In the genomic region with DNA sequence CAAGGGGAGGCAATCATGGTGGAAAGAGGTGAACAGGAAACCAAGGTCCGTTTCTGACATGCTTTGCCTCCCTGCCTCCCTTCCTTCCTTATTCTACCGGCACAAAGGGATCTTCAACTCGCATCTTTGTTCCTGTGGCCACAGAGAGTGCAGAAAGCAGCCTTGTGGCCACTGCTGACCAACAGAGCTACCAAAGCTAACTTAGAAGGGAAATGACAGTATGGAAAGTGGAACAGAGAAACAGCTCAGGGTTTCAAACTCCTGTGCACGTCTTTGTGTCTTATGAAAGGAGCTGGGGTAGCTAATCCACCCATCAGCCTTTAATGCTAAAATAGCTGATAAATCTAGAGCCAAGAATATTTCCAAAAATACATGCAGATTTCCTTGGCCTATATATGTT, we compare ENCODE assay signal across 24 cellular contexts.
DNase-seq lines count a peak whose midpoint lies in the region; ATAC-seq and TF ChIP-seq lines count a peak whose summit lies in the region.
"Had no signal": no experiment of that assay in that cellular context is flagged by ENCODE, and none has a peak within 500 bp of the region (broad histone marks: within the 10 kb centered on the region; RNA-seq: fewer than 3 reads in every experiment).

No MANE protein-coding gene starts in this region.

- H2BK5ac ChIP-seq in IMR-90 (ENCODE audit: low read depth, low read length, poor library complexity, severe bottlenecking) (no peak overlapping the region), neuronal stem cell (ENCODE audit: low read length) (no peak overlapping the region)

- ATAC-seq in GM19025 (IDR thresholded peaks at IDR 0.05; ENCODE audit: low read depth, unreplicated experiment) (peak; percentile 57), HG02798 (IDR thresholded peaks at IDR 0.05; ENCODE audit: poor library complexity, unreplicated experiment) (peak; percentile 59), IMR-90 (ENCODE audit: low read depth) (no peak)
- ATAC-seq: activated CD8-positive, alpha-beta T cell treated with anti-CD3 and anti-CD28 coated beads for 36 hours; Right ventricle myocardium inferior; upper lobe of right lung had no signal

- H2AK9ac ChIP-seq in IMR-90 (replicated peaks; ENCODE audit: low read depth, low read length, poor library complexity), result no peak overlapping the region

- H2AK5ac ChIP-seq in IMR-90 (ENCODE audit: low read depth, low read length) (no peak overlapping the region), neuronal stem cell (ENCODE audit: low read depth, low read length) (no peak overlapping the region)

- H2BK12ac ChIP-seq in neuronal stem cell (ENCODE audit: low read length), result no peak overlapping the region

- no peaks in the 10 kb centered on the region for H4K20me1 ChIP-seq in IMR-90 (ENCODE audit: insufficient read depth, low read length)

- H3K4me1 ChIP-seq in IMR-90 (ENCODE audit: control insufficient read depth, insufficient read depth, low read length) (no peaks in the 10 kb centered on the region), neuronal stem cell (ENCODE audit: control insufficient read depth in 2 of 2, insufficient read depth in 1 of 2, low read depth in 1 of 2, low read length in 2 of 2) (peaks cover 0 to 2% of the 10 kb centered on the region in 2 donors)
- H3K4me1 ChIP-seq: right atrium auricular region, stomach, upper lobe of right lung had no signal

- no peak for DNase-seq in IMR-90
- DNase-seq in neuronal stem cell (ENCODE audit: low spot score), result no peak
- no peak for DNase-seq in NCI-H128 (lab: John Stamatoyannopoulos, UW; ENCODE audit: unreplicated experiment)
- no peak for DNase-seq in NAMALWA (ENCODE audit: low spot score)
- no peak for DNase-seq in ureter (ENCODE audit: low spot score)
- DNase-seq: activated CD8-positive, alpha-beta T cell treated with anti-CD3 and anti-CD28 coated beads for 36 hours; activated naive CD4-positive, alpha-beta T cell treated with anti-CD3 and anti-CD28 coated beads, Interleukin-2, amount 10 ng/mL, durations not matched to agents 7 days and 5 days; activated T-cell treated with anti-CD3 and anti-CD28 coated beads, Interleukin-2, amount 50 U/mL, for 24 hours; AML-193; aorta; cerebellar nuclear complex; DMS79; erythroblast; HCEC 1CT; kidney glomerular epithelial cell; NCI-H146; NCI-H524 treated with DMSO at 0.1 percent for 48 hours; occipital lobe; stomach; upper lobe of right lung had no signal

- in situ Hi-C loops in IMR-90 (cut with MboI; ENCODE audit: low sequenced_read_pairs), result loop anchor here (10.0 kb wide), 1 partner anchor 152 kb away; no protein-coding TSS in a partner anchor

- no CpG with 5 or more reads among the region's 4 CpGs for WGBS in IMR-90 (ENCODE audit: extremely low coverage in 2 of 2, insufficient read length in 1 of 2), 2 experiments
- WGBS in neuronal stem cell (ENCODE audit: extremely low coverage in 2 of 2, insufficient read length in 2 of 2, insufficient replicate concordance in 1 of 2), 2 donors, result no CpG with 5 or more reads among the region's 4 CpGs

- POLR2A ChIA-PET in IMR-90 (lab: Charles Lee; ENCODE audit: unreplicated experiment), result no interaction called here

- CTCF ChIA-PET in IMR-90 (lab: Yijun Ruan, JAX), result no interaction called here

- intact Hi-C loops in IMR-90 (cut with micrococcal nuclease), result loop anchor here (10.0 kb wide), 1 partner anchor 402 kb away; no protein-coding TSS in a partner anchor

- no peak overlapping the region for H4K5ac ChIP-seq in IMR-90 (ENCODE audit: low read depth, low read length)

- 0 out of 2 replicates have a peak overlapping the region, but pooled peaks have one; percentile 29 for H2BK20ac ChIP-seq in IMR-90 (ENCODE audit: low read depth, low read length)

- no peak for TF ChIP-seq CTCF in IMR-90 (conservative IDR thresholded peaks at IDR 0.05; ENCODE audit: low read depth, low read length)

- H3K27ac ChIP-seq in IMR-90 (ENCODE audit: insufficient read depth, low read length) (no peak overlapping the region), neuronal stem cell (replicated peaks; ENCODE audit: low read length) (no peak overlapping the region)
- H3K27ac ChIP-seq: right atrium auricular region, stomach, upper lobe of right lung had no signal

- H3K9me1 ChIP-seq in IMR-90 (ENCODE audit: insufficient read depth, low read length), result peaks cover 3% of the 10 kb centered on the region; the same call in 1 of the 2 replicates

- H2BK15ac ChIP-seq in IMR-90 (ENCODE audit: low read depth, low read length), result no peak overlapping the region
- no peak overlapping the region for H2BK15ac ChIP-seq in neuronal stem cell (ENCODE audit: low read length)

- H3K4me3 ChIP-seq in IMR-90 (ENCODE audit: insufficient read depth, low read depth, low read length) (no peak overlapping the region), neuronal stem cell (ENCODE audit: low read length in 2 of 2) (no peak overlapping the region)
- H3K4me3 ChIP-seq: right atrium auricular region, stomach, upper lobe of right lung had no signal

- H3K4ac ChIP-seq in IMR-90 (ENCODE audit: low read depth, low read length) (no peak overlapping the region), neuronal stem cell (ENCODE audit: low read length) (no peak overlapping the region)

- no peak overlapping the region for H3K14ac ChIP-seq in IMR-90 (replicated peaks; ENCODE audit: low read depth, low read length)
- no peak overlapping the region for H3K14ac ChIP-seq in neuronal stem cell (ENCODE audit: low read length)

- no peak overlapping the region for H2BK120ac ChIP-seq in IMR-90 (ENCODE audit: low read depth, low read length)
- H2BK120ac ChIP-seq in neuronal stem cell (ENCODE audit: low read depth, low read length), result no peak overlapping the region

- BruUV-seq in IMR-90 (replicated peaks; lab: Mats Ljungman, UMichigan), result no TSS peak

- H3K4me2 ChIP-seq in IMR-90 (ENCODE audit: low read depth, low read length) (no peak overlapping the region), neuronal stem cell (ENCODE audit: insufficient read depth, low read length, poor library complexity, severe bottlenecking) (no peak overlapping the region)

- no peak overlapping the region for H3K56ac ChIP-seq in IMR-90 (ENCODE audit: extremely low read depth, insufficient read depth, low read length)

- TF ChIP-seq POLR2A in IMR-90 (IDR thresholded peaks at IDR 0.05; ENCODE audit: low read depth, low read length), result no peak

- H3K9ac ChIP-seq in IMR-90 (ENCODE audit: low read depth, low read length), result no peak overlapping the region
- no peak overlapping the region for H3K9ac ChIP-seq in neuronal stem cell (ENCODE audit: low read depth, low read length, poor library complexity)

- H3K18ac ChIP-seq in IMR-90 (ENCODE audit: low read depth, low read length), result no peak overlapping the region
- H3K18ac ChIP-seq in neuronal stem cell (ENCODE audit: low read length), result no peak overlapping the region

- H4K91ac ChIP-seq in IMR-90 (ENCODE audit: insufficient read depth, low read depth, low read length), result no peak overlapping the region
- H4K91ac ChIP-seq in neuronal stem cell (ENCODE audit: low read depth, low read length, poor library complexity), result no peak overlapping the region

- H3K36me3 ChIP-seq in IMR-90 (ENCODE audit: control insufficient read depth, insufficient read depth, low read length), result no peaks in the 10 kb centered on the region
- H3K36me3 ChIP-seq in neuronal stem cell (replicated peaks in 1 of 2; ENCODE audit: control insufficient read depth in 2 of 2, insufficient read depth in 2 of 2, low read length in 2 of 2), result no peaks in the 10 kb centered on the region
- H3K36me3 ChIP-seq: right atrium auricular region, stomach, upper lobe of right lung had no signal

- H3K23ac ChIP-seq in IMR-90 (ENCODE audit: low read depth, low read length) (no peak overlapping the region), neuronal stem cell (ENCODE audit: low read depth, low read length, poor library complexity) (no peak overlapping the region)

- TF ChIP-seq RAD21 in IMR-90 (IDR thresholded peaks at IDR 0.05; ENCODE audit: low read length), result no peak

- H3K79me1 ChIP-seq in IMR-90 (ENCODE audit: low read depth in 1 of 2, low read length in 2 of 2) (no peaks in the 10 kb centered on the region), neuronal stem cell (ENCODE audit: low read depth, low read length) (no peaks in the 10 kb centered on the region)

- H3K9me3 ChIP-seq in IMR-90 (ENCODE audit: control insufficient read depth, insufficient read depth, low read length), result peaks cover 7% of the 10 kb centered on the region
- H3K9me3 ChIP-seq in neuronal stem cell (replicated peaks in 1 of 2; ENCODE audit: control insufficient read depth in 2 of 2, insufficient read depth in 1 of 2, low read depth in 1 of 2, low read length in 2 of 2), result no peaks in the 10 kb centered on the region
- H3K9me3 ChIP-seq: right atrium auricular region, stomach, upper lobe of right lung had no signal

- H3K27me3 ChIP-seq in IMR-90 (ENCODE audit: control insufficient read depth, insufficient read depth, low read length) (no peaks in the 10 kb centered on the region), neuronal stem cell (ENCODE audit: control insufficient read depth in 3 of 3, insufficient read depth in 3 of 3, low read depth in 1 of 3, low read length in 3 of 3) (no peaks in the 10 kb centered on the region)
- H3K27me3 ChIP-seq: right atrium auricular region, upper lobe of right lung had no signal

- H4K8ac ChIP-seq in IMR-90 (ENCODE audit: low read depth in 2 of 2, low read length in 2 of 2) (no peak overlapping the region), neuronal stem cell (ENCODE audit: low read depth, low read length) (no peak overlapping the region)

- dilution Hi-C loops in IMR-90 (cut with HindIII; ENCODE audit: low sequenced_read_pairs, unreplicated experiment), result no loop called here

- H2AFZ ChIP-seq in IMR-90 (replicated peaks; ENCODE audit: low read length, poor library complexity), result no peak overlapping the region
- peak overlapping the region; percentile 35 for H2AFZ ChIP-seq in neuronal stem cell (ENCODE audit: low read length)

TF ChIP-seq in IMR-90, 13 proteins besides CTCF, POLR2A, EP300 and RAD21 (continues in another document):
- TF ChIP-seq BHLHE40 (IDR thresholded peaks at IDR 0.05; ENCODE audit: low read depth, low read length) (no peak), RCOR1 (IDR thresholded peaks at IDR 0.05; ENCODE audit: insufficient replicate concordance, low read length) (no peak), CHD1 (IDR thresholded peaks at IDR 0.05; ENCODE audit: low read depth, low read length) (no peak), MAFK (IDR thresholded peaks at IDR 0.05; ENCODE audit: low read depth, low read length) (no peak), FOS (IDR thresholded peaks at IDR 0.05; ENCODE audit: low read depth, low read length) (no peak), RFX5 (IDR thresholded peaks at IDR 0.05; ENCODE audit: low read depth, low read length) (no peak), NFE2L2 (IDR thresholded peaks at IDR 0.05; ENCODE audit: low read depth, low read length) (no peak), SMC3 (IDR thresholded peaks at IDR 0.05; ENCODE audit: low read depth, low read length) (no peak), MXI1 (IDR thresholded peaks at IDR 0.05; ENCODE audit: borderline replicate concordance, low read depth, low read length) (no peak)
